ENCODE assay signal across 11 cellular contexts in genomic region chr2:11056614-11057013, GRCh38.
A peak's percentile ranks its signal among the peaks of the same experiment; 100 is the strongest.
DNase-seq lines count a peak whose midpoint lies in the region; ATAC-seq and TF ChIP-seq lines count a peak whose summit lies in the region.
"Had no signal": no experiment of that assay in that cellular context is flagged by ENCODE, and none has a peak within 500 bp of the region (broad histone marks: within the 10 kb centered on the region; RNA-seq: fewer than 3 reads in every experiment).

No MANE protein-coding gene starts in this region.

- H3K9me3 ChIP-seq in MG63 = peaks cover 9% of the 10 kb centered on the region; the same call in 1 of the 2 replicates

- peaks cover 4% of the 10 kb centered on the region for H3K27me3 Mint-ChIP-seq in activated naive CD4-positive, alpha-beta T cell treated with anti-CD3 and anti-CD28 coated beads for 36 hours (ENCODE audit: low read depth)
- peaks cover 3% of the 10 kb centered on the region for H3K27me3 Mint-ChIP-seq in type B pancreatic cell

- no peak for TF ChIP-seq CTCF in type B pancreatic cell (conservative IDR thresholded peaks at IDR 0.05)

- H3K4me1 Mint-ChIP-seq in activated naive CD4-positive, alpha-beta T cell treated with anti-CD3 and anti-CD28 coated beads for 36 hours (ENCODE audit: low read depth) = no peaks in the 10 kb centered on the region
- H3K4me1 Mint-ChIP-seq in type B pancreatic cell (ENCODE audit: unreplicated experiment) = peaks cover 8% of the 10 kb centered on the region

- CTCF ChIA-PET in activated naive CD4-positive, alpha-beta T cell treated with anti-CD3 and anti-CD28 coated beads for 36 hours (lab: Charles Lee) = interaction anchor here (1.0 kb wide), 1 partner anchor 11 kb away, joined by 3 read pairs; no protein-coding TSS in a partner anchor

- H3K4me3 Mint-ChIP-seq in activated naive CD4-positive, alpha-beta T cell treated with anti-CD3 and anti-CD28 coated beads for 36 hours = no peak overlapping the region
- no peak overlapping the region for H3K4me3 Mint-ChIP-seq in type B pancreatic cell

- ATAC-seq in SK-N-SH treated with all-trans-retinoic acid at 6 μM for 48 hours = peak; percentile 95
- ATAC-seq in HG03354 (IDR thresholded peaks at IDR 0.05; ENCODE audit: poor library complexity, severe bottlenecking, unreplicated experiment) = no peak
- ATAC-seq in GM18867 (IDR thresholded peaks at IDR 0.05; ENCODE audit: unreplicated experiment) = no peak
- ATAC-seq: left lobe of liver had no signal

- H3K36me3 ChIP-seq in MG63 = no peaks in the 10 kb centered on the region
- H3K36me3 ChIP-seq: sigmoid colon had no signal

- peaks cover 8% of the 10 kb centered on the region for H3K9me3 Mint-ChIP-seq in activated naive CD4-positive, alpha-beta T cell treated with anti-CD3 and anti-CD28 coated beads for 36 hours
- H3K9me3 Mint-ChIP-seq in type B pancreatic cell = peaks cover 7% of the 10 kb centered on the region

- H3K27ac Mint-ChIP-seq in activated naive CD4-positive, alpha-beta T cell treated with anti-CD3 and anti-CD28 coated beads for 36 hours = no peak overlapping the region
- no peak overlapping the region for H3K27ac Mint-ChIP-seq in type B pancreatic cell

- DNase-seq in DMS 273 treated with DMSO at 0.1 percent for 48 hours (lab: John Stamatoyannopoulos, UW) (peak; percentile 21), MG63 (peak; percentile 83), iris pigment epithelial cell (ENCODE audit: low read depth) (peak; percentile 94), type B pancreatic cell (ENCODE audit: extremely low spot score, unreplicated experiment) (no peak)
- no peak for DNase-seq in activated naive CD4-positive, alpha-beta T cell treated with anti-CD3 and anti-CD28 coated beads for 36 hours
- DNase-seq: DND-41, sigmoid colon had no signal

- H3K36me3 Mint-ChIP-seq in activated naive CD4-positive, alpha-beta T cell treated with anti-CD3 and anti-CD28 coated beads for 36 hours (ENCODE audit: low read depth) = no peaks in the 10 kb centered on the region
- no peaks in the 10 kb centered on the region for H3K36me3 Mint-ChIP-seq in type B pancreatic cell

- no peak overlapping the region for H3K4me3 ChIP-seq in MG63
- H3K4me3 ChIP-seq: sigmoid colon had no signal

- no peaks in the 10 kb centered on the region for H3K27me3 ChIP-seq in MG63
- H3K27me3 ChIP-seq: sigmoid colon had no signal

- intact Hi-C loops in activated naive CD4-positive, alpha-beta T cell treated with anti-CD3 and anti-CD28 coated beads for 36 hours (cut with micrococcal nuclease) = no loop called here

TF ChIP-seq in SK-N-SH treated with all-trans-retinoic acid at 6 μM for 48 hours, 23 proteins besides CTCF, POLR2A, EP300 and RAD21 (continues in another document):
- TF ChIP-seq ESRRG (CRISPR knock-in tag; IDR thresholded peaks at IDR 0.05) (no peak), ISL1 (CRISPR knock-in tag; IDR thresholded peaks at IDR 0.05) (peak; percentile 94), CREB5 (CRISPR knock-in tag; IDR thresholded peaks at IDR 0.05; ENCODE audit: low read depth) (0 out of 2 replicates have a peak, but pooled peaks have one; percentile 25), TSHZ2 (CRISPR knock-in tag; IDR thresholded peaks at IDR 0.05) (no peak), TCF4 (CRISPR knock-in tag; IDR thresholded peaks at IDR 0.05; ENCODE audit: borderline replicate concordance) (no peak), TOX (CRISPR knock-in tag; IDR thresholded peaks at IDR 0.05; ENCODE audit: borderline replicate concordance) (no peak), ZNF565 (CRISPR knock-in tag; conservative IDR thresholded peaks at IDR 0.05; ENCODE audit: low read depth) (no peak), PATZ1 (CRISPR knock-in tag; IDR thresholded peaks at IDR 0.05; ENCODE audit: borderline replicate concordance) (peak; percentile 93), CSDC2 (CRISPR knock-in tag; IDR thresholded peaks at IDR 0.05) (peak; percentile 93), ZFP30 (CRISPR knock-in tag; IDR thresholded peaks at IDR 0.05) (no peak), ZFP3 (CRISPR knock-in tag; IDR thresholded peaks at IDR 0.05) (peak; percentile 68; the same call in 1 of the 2 replicates), GLIS3 (CRISPR knock-in tag; IDR thresholded peaks at IDR 0.05) (no peak; the same call in 1 of the 2 replicates), POU6F1 (CRISPR knock-in tag; IDR thresholded peaks at IDR 0.05; ENCODE audit: borderline replicate concordance, low read depth) (no peak), RARB (CRISPR knock-in tag; IDR thresholded peaks at IDR 0.05) (no peak), ZNF8 (CRISPR knock-in tag; IDR thresholded peaks at IDR 0.05) (no peak), BACH2 (CRISPR knock-in tag; IDR thresholded peaks at IDR 0.05; ENCODE audit: borderline replicate concordance) (no peak), CSRNP3 (CRISPR knock-in tag; IDR thresholded peaks at IDR 0.05) (no peak), PPARA (CRISPR knock-in tag; IDR thresholded peaks at IDR 0.05; ENCODE audit: borderline replicate concordance) (no peak)

Comparison
In these comparisons a context has a peak if more than half of its experiments do, and no peak if none do; other contexts are left out.
1. DNase-seq: peak in DMS 273 treated with DMSO at 0.1 percent for 48 hours (single experiment), MG63 (single experiment) and iris pigment epithelial cell (single experiment); none in activated naive CD4-positive, alpha-beta T cell treated with anti-CD3 and anti-CD28 coated beads for 36 hours (single experiment) and type B pancreatic cell (single experiment).